29 cellular contexts compared by ENCODE assay signal in the genomic region with DNA sequence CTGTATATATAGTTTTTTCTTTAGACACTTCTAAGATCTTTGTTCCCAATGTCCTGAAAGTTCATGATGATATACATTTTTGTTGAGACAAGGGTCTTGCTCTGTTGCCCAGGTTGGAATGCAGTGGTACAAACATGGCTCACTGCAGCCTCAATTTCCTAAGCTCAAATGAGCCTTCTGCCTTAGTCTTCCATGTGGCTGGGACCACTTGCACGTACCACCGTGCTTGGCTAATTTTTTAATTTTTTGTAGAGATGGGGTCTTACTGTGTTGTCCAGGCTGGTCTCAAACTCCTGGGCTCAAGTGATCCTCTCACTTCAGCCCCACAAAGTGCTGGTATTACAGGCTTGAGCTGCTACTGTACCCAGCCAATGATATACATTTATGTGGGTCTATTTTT.
"Had no signal": no experiment of that assay in that cellular context is flagged by ENCODE, and none has a peak within 500 bp of the region (broad histone marks: within the 10 kb centered on the region; RNA-seq: fewer than 3 reads in every experiment).

No MANE protein-coding gene starts in this region.

- H3K4me1 Mint-ChIP-seq: naive thymus-derived CD4-positive, alpha-beta T cell; natural killer cell; nephron; neural progenitor cell; stimulated activated effector memory CD8-positive, alpha-beta T cell treated with anti-CD3 and anti-CD28 coated beads, Interleukin-12 subunit alpha, Interleukin-12 subunit beta, amount 100 ng/mL, for 72 hours; stimulated activated naive B cell treated with anti-CD40 and anti-IgM and Interleukin-4, amounts not matched to agents 10 μg/mL and 1 μg/mL and 100 μg/mL, for 72 hours had no signal

- H3K9me3 Mint-ChIP-seq: naive thymus-derived CD4-positive, alpha-beta T cell; natural killer cell; stimulated activated effector memory CD8-positive, alpha-beta T cell treated with anti-CD3 and anti-CD28 coated beads, Interleukin-12 subunit alpha, Interleukin-12 subunit beta, amount 100 ng/mL, for 72 hours; stimulated activated naive B cell treated with anti-CD40 and anti-IgM and Interleukin-4, amounts not matched to agents 10 μg/mL and 1 μg/mL and 100 μg/mL, for 72 hours; stimulated activated naive CD8-positive, alpha-beta T cell treated with anti-CD3 and anti-CD28 coated beads, Interleukin-15, Interleukin-2, amounts not matched to agents 100 ng/mL and 50 ng/mL, for 24 hours had no signal

- H3K4me2 ChIP-seq: neural progenitor cell had no signal

- ATAC-seq: naive thymus-derived CD4-positive, alpha-beta T cell; natural killer cell; psoas muscle; right cardiac atrium; right lobe of liver; stimulated activated effector memory CD8-positive, alpha-beta T cell treated with anti-CD3 and anti-CD28 coated beads, Interleukin-12 subunit alpha, Interleukin-12 subunit beta, amount 100 ng/mL, for 72 hours; stimulated activated naive B cell treated with anti-CD40 and anti-IgM and Interleukin-4, amounts not matched to agents 10 μg/mL and 1 μg/mL and 100 μg/mL, for 72 hours had no signal

- H3K36me3 Mint-ChIP-seq: naive thymus-derived CD4-positive, alpha-beta T cell; natural killer cell; neural progenitor cell; stimulated activated effector memory CD8-positive, alpha-beta T cell treated with anti-CD3 and anti-CD28 coated beads, Interleukin-12 subunit alpha, Interleukin-12 subunit beta, amount 100 ng/mL, for 72 hours; stimulated activated naive B cell treated with anti-CD40 and anti-IgM and Interleukin-4, amounts not matched to agents 10 μg/mL and 1 μg/mL and 100 μg/mL, for 72 hours had no signal

- H3K27me3 ChIP-seq: neural progenitor cell, ovary, right lobe of liver, sigmoid colon, suprapubic skin, testis, tibial artery, transverse colon, upper lobe of left lung, vagina had no signal

- H2AFZ ChIP-seq: neural progenitor cell, parathyroid adenoma had no signal

- H3K4me1 ChIP-seq: neural progenitor cell, parathyroid adenoma, psoas muscle, right lobe of liver, sigmoid colon, suprapubic skin, testis, tibial artery, transverse colon, upper lobe of left lung, vagina had no signal

- H3K27ac Mint-ChIP-seq: naive thymus-derived CD4-positive, alpha-beta T cell; natural killer cell; nephron; neural progenitor cell; progenitor cell of endocrine pancreas; stimulated activated effector memory CD8-positive, alpha-beta T cell treated with anti-CD3 and anti-CD28 coated beads, Interleukin-12 subunit alpha, Interleukin-12 subunit beta, amount 100 ng/mL, for 72 hours; stimulated activated naive B cell treated with anti-CD40 and anti-IgM and Interleukin-4, amounts not matched to agents 10 μg/mL and 1 μg/mL and 100 μg/mL, for 72 hours; stimulated activated naive CD8-positive, alpha-beta T cell treated with anti-CD3 and anti-CD28 coated beads, Interleukin-15, Interleukin-2, amounts not matched to agents 100 ng/mL and 50 ng/mL, for 24 hours had no signal

- H3K4me3 ChIP-seq: neural progenitor cell, ovary, psoas muscle, right lobe of liver, sigmoid colon, suprapubic skin, testis, tibial artery, transverse colon, upper lobe of left lung, vagina had no signal

- H3K9me3 ChIP-seq: ovary, psoas muscle, right lobe of liver, sigmoid colon, suprapubic skin, testis, transverse colon, upper lobe of left lung, vagina had no signal

- H3K79me2 ChIP-seq: parathyroid adenoma had no signal

- H3K4me3 Mint-ChIP-seq: naive thymus-derived CD4-positive, alpha-beta T cell; natural killer cell; nephron; neural progenitor cell; stimulated activated effector memory CD8-positive, alpha-beta T cell treated with anti-CD3 and anti-CD28 coated beads, Interleukin-12 subunit alpha, Interleukin-12 subunit beta, amount 100 ng/mL, for 72 hours; stimulated activated naive B cell treated with anti-CD40 and anti-IgM and Interleukin-4, amounts not matched to agents 10 μg/mL and 1 μg/mL and 100 μg/mL, for 72 hours; stimulated activated naive CD8-positive, alpha-beta T cell treated with anti-CD3 and anti-CD28 coated beads, Interleukin-15, Interleukin-2, amounts not matched to agents 100 ng/mL and 50 ng/mL, for 24 hours had no signal

- H3K36me3 ChIP-seq: neural progenitor cell, ovary, right lobe of liver, sigmoid colon, suprapubic skin, tibial artery, transverse colon, upper lobe of left lung, vagina had no signal

- H3K27me3 Mint-ChIP-seq: naive thymus-derived CD4-positive, alpha-beta T cell; progenitor cell of endocrine pancreas; stimulated activated naive B cell treated with anti-CD40 and anti-IgM and Interleukin-4, amounts not matched to agents 10 μg/mL and 1 μg/mL and 100 μg/mL, for 72 hours; stimulated activated naive CD8-positive, alpha-beta T cell treated with anti-CD3 and anti-CD28 coated beads, Interleukin-15, Interleukin-2, amounts not matched to agents 100 ng/mL and 50 ng/mL, for 24 hours had no signal

- H3K27ac ChIP-seq: neural progenitor cell, ovary, parathyroid adenoma, psoas muscle, right lobe of liver, sigmoid colon, suprapubic skin, testis, tibial artery, transverse colon, upper lobe of left lung, vagina had no signal

- DNase-seq: naive thymus-derived CD4-positive, alpha-beta T cell; natural killer cell; occipital lobe; ovary; psoas muscle; right cardiac atrium; right lobe of liver; sigmoid colon; small intestine; stimulated activated CD4-positive, alpha-beta T cell treated with anti-CD3 and anti-CD28 coated beads, Interleukin-15, amount 100 ng/mL, for 24 hours; stimulated activated CD4-positive, alpha-beta T cell treated with anti-CD3 and anti-CD28 coated beads, Interleukin-2, amount 100 ng/mL, for 24 hours; stimulated activated CD4-positive, alpha-beta T cell treated with anti-CD3 and anti-CD28 coated beads, Interleukin-2, amount 100 ng/mL, for 48 hours; stimulated activated CD4-positive, alpha-beta T cell treated with anti-CD3 and anti-CD28 coated beads, Interleukin-4, amount 100 ng/mL, for 24 hours; stimulated activated naive B cell treated with anti-CD40 and anti-IgM and Interleukin-4, amounts not matched to agents 10 μg/mL and 1 μg/mL and 100 μg/mL, for 72 hours; stimulated activated naive CD4-positive, alpha-beta T cell treated with Interleukin-2 at 50 U/mL for 16 hours; substantia nigra; testis; tibial artery; transverse colon; upper lobe of left lung had no signal

- H3K9ac ChIP-seq: neural progenitor cell, parathyroid adenoma had no signal

- FAIRE-seq: small intestine, urothelium cell line had no signal
